Comparison of ENCODE assay signal across 19 cellular contexts in the genomic region with DNA sequence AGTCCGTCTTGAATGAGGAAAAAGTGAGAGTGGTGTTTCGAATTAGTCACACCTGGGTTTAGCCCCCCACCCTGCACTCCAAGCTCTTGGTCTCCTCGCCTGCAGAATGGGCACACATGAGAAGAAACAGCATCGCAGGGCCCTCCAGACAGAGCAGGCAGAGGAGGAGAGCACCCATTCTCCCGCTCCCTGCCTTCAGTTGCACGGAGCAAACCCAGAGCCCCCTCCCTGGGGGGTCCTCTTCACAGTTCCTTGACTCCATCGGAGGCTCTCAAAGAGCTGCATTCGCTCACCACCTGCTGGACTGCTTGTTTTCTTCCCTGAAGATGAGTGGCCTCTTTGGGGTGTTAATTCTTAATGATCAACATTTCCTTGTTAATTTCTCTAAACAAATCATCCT. TPM values are rescaled to one million over a fixed set of nuclear protein-coding genes. Genes with fewer than 3 reads are reported as not detected.
DNase-seq lines count a peak whose midpoint lies in the region; ATAC-seq and TF ChIP-seq lines count a peak whose summit lies in the region.
"Had no signal": no experiment of that assay in that cellular context is flagged by ENCODE, and none has a peak within 500 bp of the region (broad histone marks: within the 10 kb centered on the region; RNA-seq: fewer than 3 reads in every experiment).

No MANE protein-coding gene starts in this region.

- no peaks in the 10 kb centered on the region for H4K20me1 ChIP-seq in MM.1S (ENCODE audit: insufficient read depth, low read length)

- no peak overlapping the region for H3K4me2 ChIP-seq in MM.1S (ENCODE audit: low read depth, low read length)

- H2AFZ ChIP-seq in MM.1S (ENCODE audit: low read length) = no peak overlapping the region

- H3K36me3 ChIP-seq in HEK293 (ENCODE audit: control insufficient read depth in 2 of 2, insufficient read depth in 1 of 2, low read length in 2 of 2) (peaks cover 0 to 19% of the 10 kb centered on the region in 2 experiments; a peak in 1 of 3 replicates), sigmoid colon (peaks cover 0 to 27% (median 9%) of the 10 kb centered on the region in 4 donors), MM.1S (replicated peaks; ENCODE audit: insufficient read depth, low read length) (no peaks in the 10 kb centered on the region)

- no peak for ATAC-seq in activated naive CD8-positive, alpha-beta T cell treated with anti-CD3 and anti-CD28 coated beads, Interleukin-2, amount 50 U/mL, for 24 hours
- ATAC-seq in GM18517 (IDR thresholded peaks at IDR 0.05; ENCODE audit: unreplicated experiment) = no peak
- ATAC-seq: sciatic nerve had no signal

- no peak for DNase-seq in activated CD4-positive, alpha-beta T cell treated with anti-CD3 and anti-CD28 coated beads, Interleukin-2, amount 10 ng/mL, durations not matched to agents 24 days and 14 days
- no peak for DNase-seq in activated CD4-positive, alpha-beta T cell treated with anti-CD3 and anti-CD28 coated beads for 4 hours
- no peak for DNase-seq in activated naive CD8-positive, alpha-beta T cell treated with anti-CD3 and anti-CD28 coated beads, Interleukin-2, amount 50 U/mL, for 24 hours
- peak; percentile 58 for DNase-seq in sigmoid colon
- no peak for DNase-seq in MM.1S
- DNase-seq in activated gamma-delta T cell treated with Interleukin-2 at 50 U/mL for 16 hours = no peak
- DNase-seq: activated CD4-positive, CD25-positive, alpha-beta regulatory T cell; Calu3; GDM1; mammary epithelial cell; NCI-H82; nucleus accumbens; RPMI8226; stimulated activated CD4-positive, alpha-beta T cell treated with anti-CD3 and anti-CD28 coated beads, Interleukin-4, amount 100 ng/mL, for 1 hour; SW 1271 had no signal

- no peak overlapping the region for H3K27ac ChIP-seq in HEK293 (ENCODE audit: extremely low read depth, low read depth, low read length)
- H3K27ac ChIP-seq in sigmoid colon = no peak overlapping the region
- no peak overlapping the region for H3K27ac ChIP-seq in MM.1S (ENCODE audit: low read length)

- H3K27ac Mint-ChIP-seq in activated CD4-positive, alpha-beta T cell treated with anti-CD3 and anti-CD28 coated beads, Interleukin-2, amount 10 ng/mL, durations not matched to agents 24 days and 14 days = peak overlapping the region; percentile 85
- peak overlapping the region; percentile 69 for H3K27ac Mint-ChIP-seq in activated naive CD8-positive, alpha-beta T cell treated with anti-CD3 and anti-CD28 coated beads, Interleukin-2, amount 50 U/mL, for 24 hours

- CTCF ChIA-PET in HEK293 (lab: Yijun Ruan, JAX) = interaction anchor here (0.6 to 0.7 kb wide), 3 partner anchors 10 to 346 kb away, joined by 3 to 4 read pairs (median 3); no protein-coding TSS in a partner anchor

- no peaks in the 10 kb centered on the region for H3K79me2 ChIP-seq in MM.1S (ENCODE audit: low read length)

- intact Hi-C loops in activated CD4-positive, alpha-beta T cell treated with anti-CD3 and anti-CD28 coated beads, Interleukin-2, amount 10 ng/mL, durations not matched to agents 24 days and 14 days (cut with micrococcal nuclease) = loop anchor here (5.0 kb wide), 1 partner anchor 283 kb away; no protein-coding TSS in a partner anchor
- intact Hi-C loops in sigmoid colon (cut with DNase I) = no loop called here

- peak overlapping the region; percentile 67 for H3K4me3 Mint-ChIP-seq in activated CD4-positive, alpha-beta T cell treated with anti-CD3 and anti-CD28 coated beads, Interleukin-2, amount 10 ng/mL, durations not matched to agents 24 days and 14 days
- H3K4me3 Mint-ChIP-seq in activated naive CD8-positive, alpha-beta T cell treated with anti-CD3 and anti-CD28 coated beads, Interleukin-2, amount 50 U/mL, for 24 hours = peak overlapping the region; percentile 38
- H3K4me3 Mint-ChIP-seq: H9 had no signal

- no peak for TF ChIP-seq POLR2A in sigmoid colon (IDR thresholded peaks at IDR 0.05)

- POLR2A ChIA-PET in HEK293 (lab: Yijun Ruan, JAX) = no interaction called here

- no peaks in the 10 kb centered on the region for H3K9me2 ChIP-seq in MM.1S (replicated peaks; ENCODE audit: insufficient read depth, low read length)

- TF ChIP-seq CTCF in HEK293 (tag by site-specific recombination; IDR thresholded peaks at IDR 0.05) (no peak), sigmoid colon (IDR thresholded peaks at IDR 0.05) (no peak), MM.1S (IDR thresholded peaks at IDR 0.05; ENCODE audit: low read length) (no peak)

- no peak for TF ChIP-seq EP300 in sigmoid colon (IDR thresholded peaks at IDR 0.05)

- H3K9ac ChIP-seq in MM.1S (ENCODE audit: low read length) = no peak overlapping the region

- no peaks in the 10 kb centered on the region for H3K9me3 Mint-ChIP-seq in activated CD4-positive, alpha-beta T cell treated with anti-CD3 and anti-CD28 coated beads, Interleukin-2, amount 10 ng/mL, durations not matched to agents 24 days and 14 days
- no peaks in the 10 kb centered on the region for H3K9me3 Mint-ChIP-seq in activated naive CD8-positive, alpha-beta T cell treated with anti-CD3 and anti-CD28 coated beads, Interleukin-2, amount 50 U/mL, for 24 hours
- H3K9me3 Mint-ChIP-seq: H9 had no signal

- WGBS in sigmoid colon, 2 donors = 73 to 87% methylated on average over 8 of the region's 8 CpGs

- H3K4me1 ChIP-seq in HEK293 (ENCODE audit: control insufficient read depth, insufficient read depth, low read length) = no peaks in the 10 kb centered on the region
- H3K4me1 ChIP-seq in sigmoid colon = no peaks in the 10 kb centered on the region
- H3K4me1 ChIP-seq in MM.1S (ENCODE audit: low read length) = peaks cover 5% of the 10 kb centered on the region; the same call in 1 of the 2 replicates

- peaks cover 49% of the 10 kb centered on the region for H3K4me1 Mint-ChIP-seq in activated CD4-positive, alpha-beta T cell treated with anti-CD3 and anti-CD28 coated beads, Interleukin-2, amount 10 ng/mL, durations not matched to agents 24 days and 14 days
- H3K4me1 Mint-ChIP-seq in activated naive CD8-positive, alpha-beta T cell treated with anti-CD3 and anti-CD28 coated beads, Interleukin-2, amount 50 U/mL, for 24 hours = peaks cover 46% of the 10 kb centered on the region

- no peaks in the 10 kb centered on the region for H3K27me3 Mint-ChIP-seq in activated CD4-positive, alpha-beta T cell treated with anti-CD3 and anti-CD28 coated beads, Interleukin-2, amount 10 ng/mL, durations not matched to agents 24 days and 14 days
- H3K27me3 Mint-ChIP-seq in activated naive CD8-positive, alpha-beta T cell treated with anti-CD3 and anti-CD28 coated beads, Interleukin-2, amount 50 U/mL, for 24 hours = no peaks in the 10 kb centered on the region

- H3K4me3 ChIP-seq in HEK293 (ENCODE audit: low read depth, low read length) (no peak overlapping the region), sigmoid colon (no peak overlapping the region), MM.1S (ENCODE audit: low read length) (no peak overlapping the region)

- H3K27me3 ChIP-seq in sigmoid colon (peaks cover 0 to 10% (median 5%) of the 10 kb centered on the region in 3 donors), MM.1S (replicated peaks; ENCODE audit: insufficient read depth, low read length) (no peaks in the 10 kb centered on the region)

- H3K9me3 ChIP-seq in HEK293 (ENCODE audit: control insufficient read depth, insufficient read depth, low read depth, low read length) (no peaks in the 10 kb centered on the region), sigmoid colon (no peaks in the 10 kb centered on the region), MM.1S (replicated peaks; ENCODE audit: insufficient read depth, low read length) (no peaks in the 10 kb centered on the region)

- peaks cover 57% of the 10 kb centered on the region for H3K36me3 Mint-ChIP-seq in activated CD4-positive, alpha-beta T cell treated with anti-CD3 and anti-CD28 coated beads, Interleukin-2, amount 10 ng/mL, durations not matched to agents 24 days and 14 days (ENCODE audit: low read depth)
- peaks cover 36% of the 10 kb centered on the region for H3K36me3 Mint-ChIP-seq in activated naive CD8-positive, alpha-beta T cell treated with anti-CD3 and anti-CD28 coated beads, Interleukin-2, amount 50 U/mL, for 24 hours (ENCODE audit: low read depth)

- H3F3A ChIP-seq in MM.1S (ENCODE audit: insufficient read depth, low read length) = no peaks in the 10 kb centered on the region

TF ChIP-seq in HEK293, 187 proteins besides CTCF, POLR2A, EP300 and RAD21:
- TF ChIP-seq GLI4 (tag by site-specific recombination; IDR thresholded peaks at IDR 0.05) = no peak
- TF ChIP-seq GLIS1 (tag by site-specific recombination; IDR thresholded peaks at IDR 0.05) = 0 out of 2 replicates have a peak, but pooled peaks have one; percentile 19
- 0 out of 2 replicates have a peak, but pooled peaks have one; percentile 9 for TF ChIP-seq ZIC2 (tag by site-specific recombination; IDR thresholded peaks at IDR 0.05)
- TF ChIP-seq ZNF211 (tag by site-specific recombination; IDR thresholded peaks at IDR 0.05; ENCODE audit: low read depth) = no peak
- TF ChIP-seq ZFP41 (tag by site-specific recombination; IDR thresholded peaks at IDR 0.05; ENCODE audit: borderline replicate concordance) = no peak
TF ChIP-seq in HEK293: peak in this region for 2.

RNA-seq across cellular contexts. Expression of a gene that starts 5.1 kb away (rescaled TPM):
- total RNA-seq in activated CD4-positive, alpha-beta T cell treated with anti-CD3 and anti-CD28 coated beads, Interleukin-2, amount 10 ng/mL, durations not matched to agents 24 days and 14 days = 115 and 117 TPM in 2 replicates
- 1 to 10 TPM in 1 of 4 donors, under 1 TPM in 2, not detected in 1; 0.66 to 3.5 (median 0.71) TPM for total RNA-seq in sigmoid colon
- polyA plus RNA-seq in sigmoid colon = 10 to 100 TPM in 1 of 3 donors, 1 to 10 TPM in 2; 3.9 to 10.4 (median 4.2) TPM
- total RNA-seq: Calu3, H9, mammary epithelial cell had no signal
- polyA plus RNA-seq: mammary epithelial cell had no signal

RNA-seq across cellular contexts. Expression of a gene that starts 38.4 kb away (rescaled TPM):
- total RNA-seq in activated CD4-positive, alpha-beta T cell treated with anti-CD3 and anti-CD28 coated beads, Interleukin-2, amount 10 ng/mL, durations not matched to agents 24 days and 14 days = 56.4 and 56.8 TPM in 2 replicates
- 10 to 100 TPM; 22.7 to 35.3 (median 28.9) TPM for total RNA-seq in sigmoid colon
- polyA plus RNA-seq in sigmoid colon = 10 to 100 TPM in 2 of 3 donors, 1 to 10 TPM in 1; 9.6 to 55.8 (median 25.2) TPM

Comparison
In these comparisons a context has a peak if more than half of its experiments do, and no peak if none do; other contexts are left out.
1. RNA of a gene that starts 5.1 kb away (total RNA-seq): 115 to 117 TPM in activated CD4-positive, alpha-beta T cell treated with anti-CD3 and anti-CD28 coated beads, Interleukin-2, amount 10 ng/mL, durations not matched to agents 24 days and 14 days; 0.66 to 3.5 TPM in sigmoid colon; every median in the first group is over 10 times any median in the second.